In genomic region chr6:127520061-127520460, GRCh38 we compare ENCODE assay signal across 13 cellular contexts. TPM values are rescaled to one million over a fixed set of nuclear protein-coding genes. Genes with fewer than 3 reads are reported as not detected.
DNase-seq lines count a peak whose midpoint lies in the region; ATAC-seq, FAIRE-seq and TF ChIP-seq lines count a peak whose summit lies in the region.
"Had no signal": no experiment of that assay in that cellular context is flagged by ENCODE, and none has a peak within 500 bp of the region (broad histone marks: within the 10 kb centered on the region; RNA-seq: fewer than 3 reads in every experiment).

No MANE protein-coding gene starts in this region.

- FAIRE-seq in GM19239 (lab: Jason Lieb, UNC), result peak; percentile 21

- CTCF ChIA-PET in RWPE1 (lab: Yijun Ruan, JAX), result interaction anchor here (0.6 to 0.7 kb wide), 3 partner anchors 56 to 121 kb away, joined by 3 to 4 read pairs (median 3); no protein-coding TSS in a partner anchor

- H3K4me3 ChIP-seq in WERI-Rb-1 (ENCODE audit: low read depth, low read length) (peak overlapping the region; percentile 91), mucosa of descending colon (no peak overlapping the region)

- peak overlapping the region; percentile 97 for H3K27ac ChIP-seq in WERI-Rb-1
- no peak overlapping the region for H3K27ac ChIP-seq in RWPE1
- H3K27ac ChIP-seq: neutrophil had no signal

- TF ChIP-seq CTCF in WERI-Rb-1 (IDR thresholded peaks at IDR 0.05; ENCODE audit: low read depth, low read length) (no peak), RWPE1 (conservative IDR thresholded peaks at IDR 0.05; ENCODE audit: low read depth) (no peak), mucosa of descending colon (IDR thresholded peaks at IDR 0.05) (no peak)

- H3K4me1 ChIP-seq in mucosa of descending colon (ENCODE audit: low read depth), result peaks cover 17% of the 10 kb centered on the region

- ATAC-seq in HG02678 (IDR thresholded peaks at IDR 0.05; ENCODE audit: unreplicated experiment) (no peak), mucosa of descending colon (no peak)
- ATAC-seq: PC-3 had no signal

- H3K9me3 ChIP-seq in WERI-Rb-1 (ENCODE audit: severe bottlenecking) (no peaks in the 10 kb centered on the region), mucosa of descending colon (no peaks in the 10 kb centered on the region)
- H3K9me3 ChIP-seq: neutrophil had no signal

- DNase-seq in AG08396 (ENCODE audit: low spot score) (peak; percentile 21), GM19239 (ENCODE audit: insufficient read length, low spot score) (no peak), WERI-Rb-1 (no peak), hepatic stellate cell (ENCODE audit: low spot score) (peak; percentile 18), RWPE1 (ENCODE audit: low spot score) (no peak), mucosa of descending colon (no peak), NCI-H1930 (lab: John Stamatoyannopoulos, UW) (no peak)
- DNase-seq: cortex of kidney; DMS153; PC-3; stimulated activated naive CD4-positive, alpha-beta T cell treated with Interleukin-2 at 50 U/mL for 16 hours had no signal

- H3K27me3 ChIP-seq in WERI-Rb-1 (ENCODE audit: insufficient read depth, low read depth, severe bottlenecking), result no peaks in the 10 kb centered on the region

- intact Hi-C loops in mucosa of descending colon (cut with DNase I, micrococcal nuclease), result no loop called here

- POLR2A ChIA-PET in RWPE1 (lab: Yijun Ruan, JAX; ENCODE audit: low non-redundant PET), result no interaction called here

- H3K36me3 ChIP-seq in WERI-Rb-1 (peaks cover 20% of the 10 kb centered on the region), mucosa of descending colon (ENCODE audit: low read depth) (no peaks in the 10 kb centered on the region)
- H3K36me3 ChIP-seq: neutrophil had no signal

RNA-seq across cellular contexts. Expression of gene C6orf58, which starts 56.9 kb away (rescaled TPM):
- total RNA-seq in mucosa of descending colon, result not detected
- total RNA-seq: PC-3 had no signal

Comparison
In these comparisons a context has a peak if more than half of its experiments do, and no peak if none do; other contexts are left out.
1. DNase-seq: peak in AG08396 (single experiment) and hepatic stellate cell (single experiment); none in GM19239 (single experiment), WERI-Rb-1 (single experiment), RWPE1 (single experiment), mucosa of descending colon (0 of 3) and NCI-H1930 (0 of 2).